In genomic region chr7:36951257-36951697, GRCh38 we compare ENCODE assay signal across 10 cellular contexts.
DNase-seq lines count a peak whose midpoint lies in the region; ATAC-seq and TF ChIP-seq lines count a peak whose summit lies in the region.
"Had no signal": no experiment of that assay in that cellular context is flagged by ENCODE, and none has a peak within 500 bp of the region (broad histone marks: within the 10 kb centered on the region; RNA-seq: fewer than 3 reads in every experiment).

No MANE protein-coding gene starts in this region.

- H3K27ac Mint-ChIP-seq in activated CD8-positive, alpha-beta T cell treated with anti-CD3 and anti-CD28 coated beads, Interleukin-2, amount 10 ng/mL, durations not matched to agents 7 days and 5 days: peak overlapping the region; percentile 58
- H3K27ac Mint-ChIP-seq in activated CD8-positive, alpha-beta T cell treated with anti-CD3 and anti-CD28 coated beads for 36 hours: no peak overlapping the region

- H3K4me1 ChIP-seq in transverse colon: peaks cover 0 to 7% (median 0%) of the 10 kb centered on the region in 4 donors
- no peaks in the 10 kb centered on the region for H3K4me1 ChIP-seq in mucosa of descending colon (ENCODE audit: low read depth)
- peaks cover 6% of the 10 kb centered on the region for H3K4me1 ChIP-seq in prostate gland (replicated peaks)
- H3K4me1 ChIP-seq: foreskin keratinocyte had no signal

- peaks cover 60% of the 10 kb centered on the region for H3K36me3 Mint-ChIP-seq in activated CD8-positive, alpha-beta T cell treated with anti-CD3 and anti-CD28 coated beads, Interleukin-2, amount 10 ng/mL, durations not matched to agents 7 days and 5 days (ENCODE audit: low read depth)
- peaks cover 67% of the 10 kb centered on the region for H3K36me3 Mint-ChIP-seq in activated CD8-positive, alpha-beta T cell treated with anti-CD3 and anti-CD28 coated beads for 36 hours (ENCODE audit: low read depth)

- no peak for DNase-seq in activated CD8-positive, alpha-beta T cell treated with anti-CD3 and anti-CD28 coated beads, Interleukin-2, amount 10 ng/mL, durations not matched to agents 7 days and 5 days
- no peak for DNase-seq in activated CD8-positive, alpha-beta T cell treated with anti-CD3 and anti-CD28 coated beads for 36 hours
- peak; percentile 21 for DNase-seq in transverse colon
- no peak for DNase-seq in mucosa of descending colon
- no peak for DNase-seq in hepatic stellate cell (ENCODE audit: low spot score)
- DNase-seq in prostate gland (ENCODE audit: low spot score): no peak
- DNase-seq: foreskin keratinocyte, T-helper 1 cell had no signal

- no peak for TF ChIP-seq EP300 in transverse colon (IDR thresholded peaks at IDR 0.05; ENCODE audit: low read depth)

- no peak overlapping the region for H3K4me3 Mint-ChIP-seq in activated CD8-positive, alpha-beta T cell treated with anti-CD3 and anti-CD28 coated beads, Interleukin-2, amount 10 ng/mL, durations not matched to agents 7 days and 5 days
- no peak overlapping the region for H3K4me3 Mint-ChIP-seq in activated CD8-positive, alpha-beta T cell treated with anti-CD3 and anti-CD28 coated beads for 36 hours

- H3K4me3 ChIP-seq in transverse colon (no peak overlapping the region), mucosa of descending colon (no peak overlapping the region), prostate gland (no peak overlapping the region)

- CTCF ChIA-PET in activated CD8-positive, alpha-beta T cell treated with anti-CD3 and anti-CD28 coated beads, Interleukin-2, amount 10 ng/mL, durations not matched to agents 7 days and 5 days (lab: Charles Lee): interaction anchor here (0.8 kb wide), 1 partner anchor 11 kb away, joined by 3 read pairs; no protein-coding TSS in a partner anchor
- CTCF ChIA-PET in activated CD8-positive, alpha-beta T cell treated with anti-CD3 and anti-CD28 coated beads for 36 hours (lab: Charles Lee): no interaction called here

- POLR2A ChIA-PET in activated CD8-positive, alpha-beta T cell treated with anti-CD3 and anti-CD28 coated beads, Interleukin-2, amount 10 ng/mL, durations not matched to agents 7 days and 5 days (lab: Charles Lee): no interaction called here
- POLR2A ChIA-PET in activated CD8-positive, alpha-beta T cell treated with anti-CD3 and anti-CD28 coated beads for 36 hours (lab: Charles Lee): no interaction called here

- H3K9me3 Mint-ChIP-seq in activated CD8-positive, alpha-beta T cell treated with anti-CD3 and anti-CD28 coated beads, Interleukin-2, amount 10 ng/mL, durations not matched to agents 7 days and 5 days (ENCODE audit: insufficient read depth): peaks cover 18% of the 10 kb centered on the region
- H3K9me3 Mint-ChIP-seq in activated CD8-positive, alpha-beta T cell treated with anti-CD3 and anti-CD28 coated beads for 36 hours: peaks cover 36% of the 10 kb centered on the region

- H3K36me3 ChIP-seq in transverse colon: no peaks in the 10 kb centered on the region
- no peaks in the 10 kb centered on the region for H3K36me3 ChIP-seq in mucosa of descending colon (ENCODE audit: low read depth)
- H3K36me3 ChIP-seq in prostate gland: no peaks in the 10 kb centered on the region

- 61 to 88% methylated on average over 2 to 3 of the region's 3 CpGs for WGBS in transverse colon (ENCODE audit: low coverage in 1 of 2), 2 donors
- WGBS in prostate gland: 91% methylated on average over 3 of the region's 3 CpGs

- in situ Hi-C loops in transverse colon (cut with MboI; ENCODE audit: low pct_ligation_motif_present in 1 of 4, low pct_unique_long_range_greater_than_20kb in 1 of 4, low sequenced_read_pairs in 3 of 4): no loop called here

- no peaks in the 10 kb centered on the region for H3K27me3 Mint-ChIP-seq in activated CD8-positive, alpha-beta T cell treated with anti-CD3 and anti-CD28 coated beads, Interleukin-2, amount 10 ng/mL, durations not matched to agents 7 days and 5 days (ENCODE audit: low read depth)
- no peaks in the 10 kb centered on the region for H3K27me3 Mint-ChIP-seq in activated CD8-positive, alpha-beta T cell treated with anti-CD3 and anti-CD28 coated beads for 36 hours

- H3K9me3 ChIP-seq in transverse colon: no peaks in the 10 kb centered on the region
- no peaks in the 10 kb centered on the region for H3K9me3 ChIP-seq in mucosa of descending colon
- H3K9me3 ChIP-seq in prostate gland: no peaks in the 10 kb centered on the region

- H3K27ac ChIP-seq in transverse colon (no peak overlapping the region), prostate gland (no peak overlapping the region)
- H3K27ac ChIP-seq: foreskin keratinocyte had no signal

- no peak for ATAC-seq in activated CD8-positive, alpha-beta T cell treated with anti-CD3 and anti-CD28 coated beads, Interleukin-2, amount 10 ng/mL, durations not matched to agents 7 days and 5 days
- ATAC-seq in activated CD8-positive, alpha-beta T cell treated with anti-CD3 and anti-CD28 coated beads for 36 hours: no peak
- ATAC-seq in HG02588 (IDR thresholded peaks at IDR 0.05; ENCODE audit: unreplicated experiment) (peak; percentile 86), HG03442 (IDR thresholded peaks at IDR 0.05; ENCODE audit: unreplicated experiment) (peak; percentile 92), mucosa of descending colon (no peak)
- ATAC-seq: foreskin keratinocyte had no signal

- no peak for TF ChIP-seq POLR2A in transverse colon (IDR thresholded peaks at IDR 0.05)
- no peak for TF ChIP-seq POLR2A in prostate gland (IDR thresholded peaks at IDR 0.05)

- H3K27me3 ChIP-seq in transverse colon (no peaks in the 10 kb centered on the region), prostate gland (replicated peaks; ENCODE audit: insufficient read depth) (no peaks in the 10 kb centered on the region)
- H3K27me3 ChIP-seq: foreskin keratinocyte had no signal

- no peaks in the 10 kb centered on the region for H3K4me1 Mint-ChIP-seq in activated CD8-positive, alpha-beta T cell treated with anti-CD3 and anti-CD28 coated beads, Interleukin-2, amount 10 ng/mL, durations not matched to agents 7 days and 5 days (ENCODE audit: low read depth)
- no peaks in the 10 kb centered on the region for H3K4me1 Mint-ChIP-seq in activated CD8-positive, alpha-beta T cell treated with anti-CD3 and anti-CD28 coated beads for 36 hours (ENCODE audit: low read depth)

- TF ChIP-seq CTCF in activated CD8-positive, alpha-beta T cell treated with anti-CD3 and anti-CD28 coated beads for 36 hours (IDR thresholded peaks at IDR 0.05): no peak
- no peak for TF ChIP-seq CTCF in transverse colon (IDR thresholded peaks at IDR 0.05)
- TF ChIP-seq CTCF in mucosa of descending colon (IDR thresholded peaks at IDR 0.05): no peak
- no peak for TF ChIP-seq CTCF in prostate gland (IDR thresholded peaks at IDR 0.05)

- intact Hi-C loops in activated CD8-positive, alpha-beta T cell treated with anti-CD3 and anti-CD28 coated beads for 36 hours (cut with micrococcal nuclease): no loop called here
- intact Hi-C loops in transverse colon (cut with DNase I; ENCODE audit: low total_unique reads) (no loop called here), mucosa of descending colon (cut with DNase I, micrococcal nuclease) (no loop called here), prostate gland (cut with DNase I) (no loop called here)

Comparison
In these comparisons a context has a peak if more than half of its experiments do, and no peak if none do; other contexts are left out.
1. ATAC-seq: peak in HG02588 (single experiment) and HG03442 (single experiment); none in activated CD8-positive, alpha-beta T cell treated with anti-CD3 and anti-CD28 coated beads, Interleukin-2, amount 10 ng/mL, durations not matched to agents 7 days and 5 days (single experiment), activated CD8-positive, alpha-beta T cell treated with anti-CD3 and anti-CD28 coated beads for 36 hours (single experiment) and mucosa of descending colon (single experiment).